Comparison of ENCODE assay signal across 8 cellular contexts in genomic region chr13:72726721-72727416, GRCh38. TPM values are rescaled to one million over a fixed set of nuclear protein-coding genes. Genes with fewer than 3 reads are reported as not detected.
DNase-seq lines count a peak whose midpoint lies in the region; ATAC-seq and TF ChIP-seq lines count a peak whose summit lies in the region.

No MANE protein-coding gene starts in this region.

- H3K27me3 Mint-ChIP-seq in endothelial cell (ENCODE audit: unreplicated experiment) = peaks cover 9% of the 10 kb centered on the region
- H3K27me3 Mint-ChIP-seq in naive thymus-derived CD8-positive, alpha-beta T cell = peaks cover 0 to 3% (median 0%) of the 10 kb centered on the region in 5 donors

- no peaks in the 10 kb centered on the region for H3K36me3 ChIP-seq in thoracic aorta

- no peaks in the 10 kb centered on the region for H3K27me3 ChIP-seq in thoracic aorta (replicated peaks; ENCODE audit: insufficient read depth)

- H3K4me3 ChIP-seq in thoracic aorta = peak overlapping the region; percentile 83

- H3K4me1 ChIP-seq in thoracic aorta (ENCODE audit: control insufficient read depth in 1 of 2, low read depth in 2 of 2) = peaks cover 15 to 18% of the 10 kb centered on the region in 2 donors

- DNase-seq in activated CD4-positive, CD25-positive, alpha-beta regulatory T cell (lab: John Stamatoyannopoulos, UW) = peak in 3 of 4 experiments; percentile 2 to 12 (median 11)
- DNase-seq in activated CD4-positive, CD25-positive, alpha-beta regulatory T cell treated with anti-CD3 and anti-CD28 coated beads, Interleukin-2, amount 50 U/mL, for 72 hours = no peak
- DNase-seq in MV-4-11 (lab: John Stamatoyannopoulos, UW) (peak; percentile 61), endothelial cell (ENCODE audit: low spot score) (peak; percentile 32), thoracic aorta (ENCODE audit: low spot score) (peak; percentile 4)
- peak; percentile 66 for DNase-seq in activated CD4-positive, alpha-beta T cell treated with anti-CD3 and anti-CD28 coated beads for 48 hours
- DNase-seq in naive thymus-derived CD8-positive, alpha-beta T cell = peak in 6 of 10 donors; percentile 11 to 67 (median 29)

- H3K27ac Mint-ChIP-seq in endothelial cell (ENCODE audit: unreplicated experiment) = peak overlapping the region; percentile 26
- H3K27ac Mint-ChIP-seq in naive thymus-derived CD8-positive, alpha-beta T cell = peak overlapping the region; percentile 78 to 95 (median 92)

- peak overlapping the region in 1 of 2 donors; percentile 32 for H3K27ac ChIP-seq in thoracic aorta

- H3K4me3 Mint-ChIP-seq in endothelial cell (ENCODE audit: unreplicated experiment) = peak overlapping the region; percentile 97
- peak overlapping the region; percentile 89 to 97 (median 94) for H3K4me3 Mint-ChIP-seq in naive thymus-derived CD8-positive, alpha-beta T cell

- ATAC-seq in HG02642 (IDR thresholded peaks at IDR 0.05; ENCODE audit: poor library complexity, unreplicated experiment) = peak; percentile 28
- peak; percentile 24 to 27 for ATAC-seq in naive thymus-derived CD8-positive, alpha-beta T cell
- peak; percentile 5 for ATAC-seq in thoracic aorta (ENCODE audit: insufficient number of reproducible peaks, low FRiP score, low read depth)

- H3K36me3 Mint-ChIP-seq in endothelial cell (ENCODE audit: low read depth, unreplicated experiment) = peaks cover 7% of the 10 kb centered on the region
- H3K36me3 Mint-ChIP-seq in naive thymus-derived CD8-positive, alpha-beta T cell = peaks cover 0 to 28% (median 8%) of the 10 kb centered on the region in 3 donors

- TF ChIP-seq CTCF in endothelial cell (IDR thresholded peaks at IDR 0.05; ENCODE audit: unreplicated experiment) (no peak), thoracic aorta (IDR thresholded peaks at IDR 0.05) (no peak)

- POLR2A ChIA-PET in naive thymus-derived CD8-positive, alpha-beta T cell (lab: Charles Lee) = interaction anchor here (0.6 kb wide), 1 partner anchor 1344 kb away, joined by 3 read pairs; no protein-coding TSS in a partner anchor

- peaks cover 18% of the 10 kb centered on the region for H3K4me1 Mint-ChIP-seq in endothelial cell (ENCODE audit: unreplicated experiment)
- H3K4me1 Mint-ChIP-seq in naive thymus-derived CD8-positive, alpha-beta T cell = peaks cover 25 to 53% (median 53%) of the 10 kb centered on the region in 4 donors

- no peaks in the 10 kb centered on the region for H3K9me3 ChIP-seq in thoracic aorta

- H3K9me3 Mint-ChIP-seq in endothelial cell (ENCODE audit: unreplicated experiment) = no peaks in the 10 kb centered on the region
- no peaks in the 10 kb centered on the region for H3K9me3 Mint-ChIP-seq in naive thymus-derived CD8-positive, alpha-beta T cell

RNA-seq across cellular contexts. Expression of gene MZT1, which starts 0.6 kb away (rescaled TPM):
- total RNA-seq in endothelial cell (ENCODE audit: unreplicated experiment) = 11.4 TPM
- total RNA-seq in naive thymus-derived CD8-positive, alpha-beta T cell = 1 to 10 TPM; 6.2 to 6.4 TPM
- polyA plus RNA-seq in naive thymus-derived CD8-positive, alpha-beta T cell = 1 to 10 TPM; 5.0 to 6.3 (median 5.5) TPM
- total RNA-seq in thoracic aorta = 1 to 10 TPM; 5.1 to 8.0 TPM

RNA-seq across cellular contexts. Expression of gene BORA, which starts 0.9 kb away (rescaled TPM):
- total RNA-seq in endothelial cell (ENCODE audit: unreplicated experiment) (6.3 TPM), thoracic aorta (1 to 10 TPM; 2.6 to 9.9 TPM)
- 1 to 10 TPM; 5.2 to 6.8 TPM for total RNA-seq in naive thymus-derived CD8-positive, alpha-beta T cell
- polyA plus RNA-seq in naive thymus-derived CD8-positive, alpha-beta T cell = 1 to 10 TPM; 5.3 to 6.7 (median 5.7) TPM

RNA-seq across cellular contexts. Expression of gene DIS3, which starts 54.8 kb away (rescaled TPM):
- total RNA-seq in endothelial cell (ENCODE audit: unreplicated experiment) = 39.1 TPM
- 10 to 100 TPM; 40.8 to 42.6 TPM for total RNA-seq in naive thymus-derived CD8-positive, alpha-beta T cell
- 10 to 100 TPM; 14.7 to 16.4 (median 14.9) TPM for polyA plus RNA-seq in naive thymus-derived CD8-positive, alpha-beta T cell
- total RNA-seq in thoracic aorta = 10 to 100 TPM; 21.1 to 32.0 TPM

RNA-seq across cellular contexts. Expression of gene PIBF1, which starts 55.1 kb away (rescaled TPM):
- total RNA-seq in endothelial cell (ENCODE audit: unreplicated experiment) (24.0 TPM), thoracic aorta (10 to 100 TPM; 11.5 to 18.3 TPM)
- total RNA-seq in naive thymus-derived CD8-positive, alpha-beta T cell = 10 to 100 TPM; 30.3 to 32.3 TPM
- 10 to 100 TPM; 18.3 to 23.6 (median 19.7) TPM for polyA plus RNA-seq in naive thymus-derived CD8-positive, alpha-beta T cell
